Comparison of ENCODE assay signal across 30 cellular contexts in the genomic region with DNA sequence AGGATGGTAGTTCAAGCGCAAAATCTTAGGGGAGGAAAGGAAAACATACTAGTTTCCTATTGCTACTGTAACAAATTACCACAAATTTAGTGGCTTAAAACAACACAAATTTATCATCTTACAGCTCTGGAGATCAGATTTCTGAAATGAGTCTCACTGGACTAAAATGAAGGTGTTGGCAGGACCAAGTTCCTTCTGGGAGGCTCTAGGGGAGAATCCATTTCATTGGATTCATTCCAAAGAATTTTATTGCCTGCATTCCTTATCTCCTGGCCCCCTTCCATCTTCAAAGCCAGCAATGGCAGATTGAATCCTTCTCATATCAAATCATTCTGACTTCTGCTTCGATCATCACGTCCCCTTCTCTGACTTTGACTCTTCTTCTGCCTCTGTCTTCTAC.
A peak's percentile ranks its signal among the peaks of the same experiment; 100 is the strongest.
DNase-seq lines count a peak whose midpoint lies in the region; ATAC-seq, FAIRE-seq and TF ChIP-seq lines count a peak whose summit lies in the region.
"Had no signal": no experiment of that assay in that cellular context is flagged by ENCODE, and none has a peak within 500 bp of the region (broad histone marks: within the 10 kb centered on the region; RNA-seq: fewer than 3 reads in every experiment).

No MANE protein-coding gene starts in this region.

- no peaks in the 10 kb centered on the region for H3K79me2 ChIP-seq in keratinocyte (ENCODE audit: control insufficient read depth, insufficient read depth, low read length)
- H3K79me2 ChIP-seq: hepatocyte had no signal

- no peaks in the 10 kb centered on the region for H3K9me1 ChIP-seq in keratinocyte (ENCODE audit: control insufficient read depth, extremely low read depth, insufficient read depth, low read length)

- peak; percentile 42; the same call in 2 of the 3 replicates for ATAC-seq in SK-N-SH treated with all-trans-retinoic acid at 6 μM for 48 hours
- ATAC-seq: body of pancreas, gastrocnemius medialis, HCT116, K562 had no signal

- peak; percentile 64 for FAIRE-seq in keratinocyte (lab: Jason Lieb, UNC)
- FAIRE-seq: HTR-8/SVneo, K562, small intestine, TTC549 had no signal

- no peaks in the 10 kb centered on the region for H3K27me3 ChIP-seq in keratinocyte (ENCODE audit: control insufficient read depth, extremely low read depth, insufficient read depth, low read length)
- H3K27me3 ChIP-seq: body of pancreas, gastrocnemius medialis, hepatocyte, suprapubic skin, upper lobe of left lung had no signal

- no peaks in the 10 kb centered on the region for H3K36me3 ChIP-seq in keratinocyte (ENCODE audit: control insufficient read depth in 2 of 2, extremely low read depth in 1 of 2, insufficient read depth in 2 of 2, low read length in 2 of 2)
- H3K36me3 ChIP-seq: gastrocnemius medialis, suprapubic skin, upper lobe of left lung had no signal

- no peaks in the 10 kb centered on the region for H4K20me1 ChIP-seq in keratinocyte (ENCODE audit: control insufficient read depth, extremely low read depth, insufficient read depth, low read length)

- H3K27ac ChIP-seq in keratinocyte (ENCODE audit: control insufficient read depth, insufficient read depth, low read length): no peak overlapping the region
- H3K27ac ChIP-seq: body of pancreas, gastrocnemius medialis, hepatocyte, suprapubic skin, upper lobe of left lung had no signal

- H3K4me3 ChIP-seq in keratinocyte (ENCODE audit: control insufficient read depth in 2 of 3, extremely low read depth in 1 of 3, insufficient read depth in 2 of 3, low read depth in 1 of 3, low read length in 3 of 3): no peak overlapping the region
- H3K4me3 ChIP-seq: body of pancreas, gastrocnemius medialis, hepatocyte, K562, suprapubic skin, upper lobe of left lung had no signal

- no peak overlapping the region for H2AFZ ChIP-seq in keratinocyte (ENCODE audit: control insufficient read depth, low read length)
- H2AFZ ChIP-seq: hepatocyte had no signal

- H3K4me1 ChIP-seq in keratinocyte (ENCODE audit: control insufficient read depth, extremely low read depth, insufficient read depth, low read length): no peaks in the 10 kb centered on the region
- H3K4me1 ChIP-seq: upper lobe of left lung had no signal

- no peak for TF ChIP-seq CTCF in keratinocyte (optimal IDR thresholded peaks at IDR 0.05 in 1 of 3, IDR thresholded peaks at IDR 0.05 in 1 of 3, conservative IDR thresholded peaks at IDR 0.05 in 1 of 3; ENCODE audit: extremely low read depth in 1 of 3, insufficient read depth in 2 of 3, low read length in 3 of 3)

- peaks cover 1% of the 10 kb centered on the region for H3K9me3 ChIP-seq in keratinocyte (ENCODE audit: control insufficient read depth, low read depth, low read length)
- H3K9me3 ChIP-seq: body of pancreas, gastrocnemius medialis, suprapubic skin, upper lobe of left lung had no signal

- no peak overlapping the region for H3K4me2 ChIP-seq in keratinocyte (ENCODE audit: control insufficient read depth, extremely low read depth, insufficient read depth, low read depth, low read length)
- H3K4me2 ChIP-seq: hepatocyte had no signal

- dilution Hi-C loops in keratinocyte (cut with MboI; ENCODE audit: extremely low pct_ligation_motif_present, low sequenced_read_pairs): no loop called here

- no peak overlapping the region for H3K9ac ChIP-seq in keratinocyte (ENCODE audit: control insufficient read depth, extremely low read depth, insufficient read depth, low read length)

- DNase-seq in EH (ENCODE audit: low read depth): peak; percentile 66
- peak; percentile 54 for DNase-seq in HS-27A (ENCODE audit: low read depth)
- DNase-seq in keratinocyte (ENCODE audit: low read depth, low spot score): no peak
- DNase-seq in RPMI8226: no peak
- no peak for DNase-seq in AG20443 (ENCODE audit: low spot score)
- no peak for DNase-seq in NCI-H82 treated with DMSO at 0.1 percent for 48 hours (lab: John Stamatoyannopoulos, UW; ENCODE audit: unreplicated experiment)
- DNase-seq: activated CD4-positive, alpha-beta T cell treated with anti-CD3 and anti-CD28 coated beads, Interleukin-2, amount 50 U/mL, for 4 hours; activated naive CD4-positive, alpha-beta T cell treated with anti-CD3 and anti-CD28 coated beads for 36 hours; activated T-cell treated with anti-CD3 and anti-CD28 coated beads, Interleukin-2, amount 50 U/mL, for 48 hours; body of pancreas; dermis blood vessel endothelial cell; DND-41; endodermal cell; gastrocnemius medialis; mesenchymal stem cell; MM.1S; NCI-H1105 treated with DMSO at 0.1 percent for 48 hours; NCI-H2029; NCI-H345; NCI-H748 treated with DMSO at 0.1 percent for 48 hours; small intestine; stimulated activated naive CD4-positive, alpha-beta T cell treated with Interleukin-2 at 50 U/mL for 16 hours; upper lobe of left lung had no signal

TF ChIP-seq in SK-N-SH treated with all-trans-retinoic acid at 6 μM for 48 hours, 23 proteins besides CTCF, POLR2A, EP300 and RAD21:
- TF ChIP-seq SNAI2 (CRISPR knock-in tag; IDR thresholded peaks at IDR 0.05) (no peak), BACH2 (CRISPR knock-in tag; IDR thresholded peaks at IDR 0.05; ENCODE audit: borderline replicate concordance) (no peak), OSR1 (CRISPR knock-in tag; IDR thresholded peaks at IDR 0.05) (no peak), ZFP30 (CRISPR knock-in tag; IDR thresholded peaks at IDR 0.05) (no peak), ARNTL (CRISPR knock-in tag; IDR thresholded peaks at IDR 0.05; ENCODE audit: borderline replicate concordance, low read depth) (no peak), ESRRG (CRISPR knock-in tag; IDR thresholded peaks at IDR 0.05) (no peak), ZNF565 (CRISPR knock-in tag; conservative IDR thresholded peaks at IDR 0.05; ENCODE audit: low read depth) (no peak), TCF4 (CRISPR knock-in tag; IDR thresholded peaks at IDR 0.05; ENCODE audit: borderline replicate concordance) (no peak), RARB (CRISPR knock-in tag; IDR thresholded peaks at IDR 0.05) (no peak), ZNF8 (CRISPR knock-in tag; IDR thresholded peaks at IDR 0.05) (no peak), ZNF70 (CRISPR knock-in tag; IDR thresholded peaks at IDR 0.05) (no peak), ISL1 (CRISPR knock-in tag; IDR thresholded peaks at IDR 0.05) (no peak), ZFP3 (CRISPR knock-in tag; IDR thresholded peaks at IDR 0.05) (no peak), GLIS3 (CRISPR knock-in tag; IDR thresholded peaks at IDR 0.05) (no peak), PPARA (CRISPR knock-in tag; IDR thresholded peaks at IDR 0.05; ENCODE audit: borderline replicate concordance) (no peak)
- TF ChIP-seq, protein P1, sequence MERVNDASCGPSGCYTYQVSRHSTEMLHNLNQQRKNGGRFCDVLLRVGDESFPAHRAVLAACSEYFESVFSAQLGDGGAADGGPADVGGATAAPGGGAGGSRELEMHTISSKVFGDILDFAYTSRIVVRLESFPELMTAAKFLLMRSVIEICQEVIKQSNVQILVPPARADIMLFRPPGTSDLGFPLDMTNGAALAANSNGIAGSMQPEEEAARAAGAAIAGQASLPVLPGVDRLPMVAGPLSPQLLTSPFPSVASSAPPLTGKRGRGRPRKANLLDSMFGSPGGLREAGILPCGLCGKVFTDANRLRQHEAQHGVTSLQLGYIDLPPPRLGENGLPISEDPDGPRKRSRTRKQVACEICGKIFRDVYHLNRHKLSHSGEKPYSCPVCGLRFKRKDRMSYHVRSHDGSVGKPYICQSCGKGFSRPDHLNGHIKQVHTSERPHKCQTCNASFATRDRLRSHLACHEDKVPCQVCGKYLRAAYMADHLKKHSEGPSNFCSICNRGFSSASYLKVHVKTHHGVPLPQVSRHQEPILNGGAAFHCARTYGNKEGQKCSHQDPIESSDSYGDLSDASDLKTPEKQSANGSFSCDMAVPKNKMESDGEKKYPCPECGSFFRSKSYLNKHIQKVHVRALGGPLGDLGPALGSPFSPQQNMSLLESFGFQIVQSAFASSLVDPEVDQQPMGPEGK (CRISPR knock-in tag; IDR thresholded peaks at IDR 0.05; ENCODE audit: borderline replicate concordance): no peak
- TF ChIP-seq, protein P2, sequence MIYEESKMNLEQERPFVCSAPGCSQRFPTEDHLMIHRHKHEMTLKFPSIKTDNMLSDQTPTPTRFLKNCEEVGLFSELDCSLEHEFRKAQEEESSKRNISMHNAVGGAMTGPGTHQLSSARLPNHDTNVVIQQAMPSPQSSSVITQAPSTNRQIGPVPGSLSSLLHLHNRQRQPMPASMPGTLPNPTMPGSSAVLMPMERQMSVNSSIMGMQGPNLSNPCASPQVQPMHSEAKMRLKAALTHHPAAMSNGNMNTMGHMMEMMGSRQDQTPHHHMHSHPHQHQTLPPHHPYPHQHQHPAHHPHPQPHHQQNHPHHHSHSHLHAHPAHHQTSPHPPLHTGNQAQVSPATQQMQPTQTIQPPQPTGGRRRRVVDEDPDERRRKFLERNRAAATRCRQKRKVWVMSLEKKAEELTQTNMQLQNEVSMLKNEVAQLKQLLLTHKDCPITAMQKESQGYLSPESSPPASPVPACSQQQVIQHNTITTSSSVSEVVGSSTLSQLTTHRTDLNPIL (CRISPR knock-in tag; IDR thresholded peaks at IDR 0.05; ENCODE audit: low read depth): no peak
- TF ChIP-seq, protein P3, sequence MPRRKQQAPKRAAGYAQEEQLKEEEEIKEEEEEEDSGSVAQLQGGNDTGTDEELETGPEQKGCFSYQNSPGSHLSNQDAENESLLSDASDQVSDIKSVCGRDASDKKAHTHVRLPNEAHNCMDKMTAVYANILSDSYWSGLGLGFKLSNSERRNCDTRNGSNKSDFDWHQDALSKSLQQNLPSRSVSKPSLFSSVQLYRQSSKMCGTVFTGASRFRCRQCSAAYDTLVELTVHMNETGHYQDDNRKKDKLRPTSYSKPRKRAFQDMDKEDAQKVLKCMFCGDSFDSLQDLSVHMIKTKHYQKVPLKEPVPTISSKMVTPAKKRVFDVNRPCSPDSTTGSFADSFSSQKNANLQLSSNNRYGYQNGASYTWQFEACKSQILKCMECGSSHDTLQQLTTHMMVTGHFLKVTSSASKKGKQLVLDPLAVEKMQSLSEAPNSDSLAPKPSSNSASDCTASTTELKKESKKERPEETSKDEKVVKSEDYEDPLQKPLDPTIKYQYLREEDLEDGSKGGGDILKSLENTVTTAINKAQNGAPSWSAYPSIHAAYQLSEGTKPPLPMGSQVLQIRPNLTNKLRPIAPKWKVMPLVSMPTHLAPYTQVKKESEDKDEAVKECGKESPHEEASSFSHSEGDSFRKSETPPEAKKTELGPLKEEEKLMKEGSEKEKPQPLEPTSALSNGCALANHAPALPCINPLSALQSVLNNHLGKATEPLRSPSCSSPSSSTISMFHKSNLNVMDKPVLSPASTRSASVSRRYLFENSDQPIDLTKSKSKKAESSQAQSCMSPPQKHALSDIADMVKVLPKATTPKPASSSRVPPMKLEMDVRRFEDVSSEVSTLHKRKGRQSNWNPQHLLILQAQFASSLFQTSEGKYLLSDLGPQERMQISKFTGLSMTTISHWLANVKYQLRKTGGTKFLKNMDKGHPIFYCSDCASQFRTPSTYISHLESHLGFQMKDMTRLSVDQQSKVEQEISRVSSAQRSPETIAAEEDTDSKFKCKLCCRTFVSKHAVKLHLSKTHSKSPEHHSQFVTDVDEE (CRISPR knock-in tag; IDR thresholded peaks at IDR 0.05): no peak

Comparison
In these comparisons a context has a peak if more than half of its experiments do, and no peak if none do; other contexts are left out.
1. DNase-seq: peak in EH (single experiment) and HS-27A (single experiment); none in keratinocyte (single experiment), RPMI8226 (single experiment), AG20443 (single experiment) and NCI-H82 treated with DMSO at 0.1 percent for 48 hours (single experiment).